Comparison of ENCODE assay signal across 8 cellular contexts in the genomic region with DNA sequence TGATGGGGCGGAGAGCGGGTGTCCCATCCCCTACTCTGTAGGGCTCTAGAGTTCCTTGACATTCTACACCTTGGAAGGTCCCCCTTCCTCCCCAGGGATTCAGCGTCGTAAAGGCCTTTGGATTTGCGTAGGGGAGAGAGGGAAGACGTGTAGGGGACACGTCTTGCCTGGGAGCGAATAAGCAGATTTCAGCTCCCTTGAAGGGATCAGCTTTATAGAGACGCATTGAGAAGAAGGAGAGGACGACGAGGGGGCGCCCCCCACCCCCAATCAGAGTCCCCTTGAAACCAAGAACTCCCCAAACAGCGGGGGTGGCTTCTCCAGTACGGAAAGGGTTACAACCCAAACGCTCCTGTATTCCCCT. TPM values are rescaled to one million over a fixed set of nuclear protein-coding genes. Genes with fewer than 3 reads are reported as not detected.
DNase-seq lines count a peak whose midpoint lies in the region; FAIRE-seq and TF ChIP-seq lines count a peak whose summit lies in the region.

No MANE protein-coding gene starts in this region.

- H3K4me2 ChIP-seq in keratinocyte (ENCODE audit: control insufficient read depth, extremely low read depth, insufficient read depth, low read depth, low read length) = peak overlapping the region; percentile 98

- POLR2A ChIA-PET in A673 (lab: Charles Lee; ENCODE audit: low non-redundant PET) (no interaction called here), HEK293 (lab: Yijun Ruan, JAX) (interaction anchor here (1.9 kb wide), 1 partner anchor 19 kb away, joined by 6 read pairs; no protein-coding TSS in a partner anchor)

- H3K27ac ChIP-seq in A673 (ENCODE audit: low read depth, low read length, poor library complexity, severe bottlenecking) (peak overlapping the region; percentile 20), HEK293 (ENCODE audit: extremely low read depth, low read depth, low read length) (no peak overlapping the region), keratinocyte (ENCODE audit: control insufficient read depth, insufficient read depth, low read length) (peak overlapping the region; percentile 76), suprapubic skin (peak overlapping the region; percentile 66)

- peak overlapping the region; percentile 57 for H3K4me3 ChIP-seq in A673 (ENCODE audit: low read depth, low read length, poor library complexity, severe bottlenecking)
- peak overlapping the region; percentile 65 for H3K4me3 ChIP-seq in HEK293 (ENCODE audit: low read depth, low read length)
- H3K4me3 ChIP-seq in keratinocyte (ENCODE audit: control insufficient read depth in 2 of 3, extremely low read depth in 1 of 3, insufficient read depth in 2 of 3, low read depth in 1 of 3, low read length in 3 of 3) = peak overlapping the region; percentile 70 to 96 (median 87)
- H3K4me3 ChIP-seq in suprapubic skin = peak overlapping the region; percentile 85

- H3K27ac Mint-ChIP-seq in activated naive CD8-positive, alpha-beta T cell treated with anti-CD3 and anti-CD28 coated beads for 36 hours = peak overlapping the region; percentile 93

- H3K4me1 ChIP-seq in A673 (ENCODE audit: insufficient read depth, low read length, poor library complexity, severe bottlenecking) (peaks cover 5% of the 10 kb centered on the region), HEK293 (ENCODE audit: control insufficient read depth, insufficient read depth, low read length) (peaks cover 2% of the 10 kb centered on the region; the same call in 1 of the 2 replicates), keratinocyte (ENCODE audit: control insufficient read depth, extremely low read depth, insufficient read depth, low read length) (peaks cover 18% of the 10 kb centered on the region), suprapubic skin (peaks cover 18% of the 10 kb centered on the region)

- peak overlapping the region; percentile 86 for H3K9ac ChIP-seq in keratinocyte (ENCODE audit: control insufficient read depth, extremely low read depth, insufficient read depth, low read length)

- CTCF ChIA-PET in A673 (lab: Charles Lee) (no interaction called here), HEK293 (lab: Yijun Ruan, JAX) (interaction anchor here (1.2 to 18.2 kb wide), 4 partner anchors 18 to 25 kb away, joined by 5 to 327 read pairs (median 8); no protein-coding TSS in a partner anchor)

- no peaks in the 10 kb centered on the region for H3K36me3 Mint-ChIP-seq in activated naive CD8-positive, alpha-beta T cell treated with anti-CD3 and anti-CD28 coated beads for 36 hours

- TF ChIP-seq CTCF in A673 (conservative IDR thresholded peaks at IDR 0.05; ENCODE audit: low read depth, low read length) (no peak), HEK293 (tag by site-specific recombination; IDR thresholded peaks at IDR 0.05) (no peak), keratinocyte (optimal IDR thresholded peaks at IDR 0.05 in 1 of 3, IDR thresholded peaks at IDR 0.05 in 1 of 3, conservative IDR thresholded peaks at IDR 0.05 in 1 of 3; ENCODE audit: extremely low read depth in 1 of 3, insufficient read depth in 2 of 3, low read length in 3 of 3) (no peak), suprapubic skin (IDR thresholded peaks at IDR 0.05) (no peak)

- no peak for TF ChIP-seq EP300 in suprapubic skin (IDR thresholded peaks at IDR 0.05)

- H4K20me1 ChIP-seq in keratinocyte (ENCODE audit: control insufficient read depth, extremely low read depth, insufficient read depth, low read length) = no peaks in the 10 kb centered on the region

- H3K4me1 Mint-ChIP-seq in activated naive CD8-positive, alpha-beta T cell treated with anti-CD3 and anti-CD28 coated beads for 36 hours = peaks cover 15% of the 10 kb centered on the region

- H3K36me3 ChIP-seq in A673 (ENCODE audit: insufficient read depth, low read length, poor library complexity, severe bottlenecking) (no peaks in the 10 kb centered on the region), HEK293 (ENCODE audit: control insufficient read depth in 2 of 2, insufficient read depth in 1 of 2, low read length in 2 of 2) (peaks cover 0 to 27% of the 10 kb centered on the region in 2 experiments; a peak in 1 of 3 replicates), keratinocyte (ENCODE audit: control insufficient read depth in 2 of 2, extremely low read depth in 1 of 2, insufficient read depth in 2 of 2, low read length in 2 of 2) (peaks cover 0 to 17% of the 10 kb centered on the region in 2 experiments), suprapubic skin (peaks cover 33% of the 10 kb centered on the region)

- H3K27me3 ChIP-seq in A673 (replicated peaks; ENCODE audit: insufficient read depth, low read depth, low read length, poor library complexity) (no peaks in the 10 kb centered on the region), keratinocyte (ENCODE audit: control insufficient read depth, extremely low read depth, insufficient read depth, low read length) (no peaks in the 10 kb centered on the region), suprapubic skin (no peaks in the 10 kb centered on the region)

- no peaks in the 10 kb centered on the region for H3K79me2 ChIP-seq in keratinocyte (ENCODE audit: control insufficient read depth, insufficient read depth, low read length)

- TF ChIP-seq POLR2A in suprapubic skin (IDR thresholded peaks at IDR 0.05) = no peak

- dilution Hi-C loops in keratinocyte (cut with MboI; ENCODE audit: extremely low pct_ligation_motif_present, low sequenced_read_pairs) = no loop called here

- intact Hi-C loops in A673 (cut with micrococcal nuclease; ENCODE audit: unreplicated experiment) = no loop called here

- no peaks in the 10 kb centered on the region for H3K27me3 Mint-ChIP-seq in activated naive CD8-positive, alpha-beta T cell treated with anti-CD3 and anti-CD28 coated beads for 36 hours

- H3K4me3 Mint-ChIP-seq in activated naive CD8-positive, alpha-beta T cell treated with anti-CD3 and anti-CD28 coated beads for 36 hours = peak overlapping the region; percentile 87

- 0% methylated on average over 15 of the region's 15 CpGs for WGBS in suprapubic skin

- BruUV-seq in A673 (replicated peaks; lab: Mats Ljungman, UMichigan) = no TSS peak

- no peaks in the 10 kb centered on the region for H3K9me1 ChIP-seq in keratinocyte (ENCODE audit: control insufficient read depth, extremely low read depth, insufficient read depth, low read length)

- no peak for FAIRE-seq in keratinocyte (lab: Jason Lieb, UNC)

- peak overlapping the region; percentile 92 for H2AFZ ChIP-seq in keratinocyte (ENCODE audit: control insufficient read depth, low read length)

- no peaks in the 10 kb centered on the region for H3K9me3 Mint-ChIP-seq in activated naive CD8-positive, alpha-beta T cell treated with anti-CD3 and anti-CD28 coated beads for 36 hours

- H3K9me3 ChIP-seq in A673 (ENCODE audit: low read depth, low read length, poor library complexity, severe bottlenecking) (no peaks in the 10 kb centered on the region), HEK293 (ENCODE audit: control insufficient read depth, insufficient read depth, low read depth, low read length) (no peaks in the 10 kb centered on the region), keratinocyte (ENCODE audit: control insufficient read depth, low read depth, low read length) (no peaks in the 10 kb centered on the region), suprapubic skin (no peaks in the 10 kb centered on the region)

- DNase-seq in A673 (ENCODE audit: low spot score) = peak; percentile 52
- DNase-seq in activated naive CD8-positive, alpha-beta T cell treated with anti-CD3 and anti-CD28 coated beads for 36 hours = no peak
- DNase-seq in keratinocyte (ENCODE audit: low read depth, low spot score) = no peak
- DNase-seq in suprapubic skin (ENCODE audit: low spot score in 2 of 2) = no peak
- no peak for DNase-seq in stimulated activated CD4-positive, alpha-beta T cell treated with anti-CD3 and anti-CD28 coated beads, Interleukin-4, amount 100 ng/mL, for 1 hour
- no peak for DNase-seq in mesenteric fat pad (ENCODE audit: low spot score)
- DNase-seq in T1000 (lab: John Stamatoyannopoulos, UW) = no peak

TF ChIP-seq in HEK293, 187 proteins besides CTCF, POLR2A, EP300 and RAD21 (continues in another document):
- no peak for TF ChIP-seq WT1 (tag by site-specific recombination; IDR thresholded peaks at IDR 0.05)

RNA-seq across cellular contexts. Expression of gene CALCOCO1, which starts 0.3 kb away (rescaled TPM):
- total RNA-seq in A673 (2021) (16.8 and 34.0 TPM in 2 replicates), suprapubic skin (100 to 1,000 TPM; 287 to 729 (median 317) TPM), mesenteric fat pad (165 TPM)
- 1 to 10 TPM; 8.8 to 9.6 TPM for total RNA-seq in activated naive CD8-positive, alpha-beta T cell treated with anti-CD3 and anti-CD28 coated beads for 36 hours
- polyA plus RNA-seq in keratinocyte = 51.8 to 142 TPM (median 67.3 TPM) in 3 replicates
- 76.8 TPM for polyA plus RNA-seq in keratinocyte (2011; ENCODE audit: low read depth)
- polyA plus RNA-seq in keratinocyte (2011; cell fraction: cytosol; rRNA removed) = 62.3 and 80.9 TPM in 2 replicates
- 258 and 301 TPM in 2 replicates for polyA plus RNA-seq in keratinocyte (2011; cell fraction: nucleus; rRNA removed)
- 39.2 and 84.4 TPM in 2 replicates for polyA plus RNA-seq in keratinocyte (2012; ENCODE audit: low replicate concordance)
- polyA minus RNA-seq in keratinocyte = 73.5 to 96.9 TPM (median 75.4 TPM) in 3 replicates
- 25.3 TPM for polyA minus RNA-seq in keratinocyte (2011; cell fraction: cytosol; rRNA and poly(A)+ RNA removed)
- 52.4 and 69.3 TPM in 2 replicates for polyA minus RNA-seq in keratinocyte (2011; cell fraction: nucleus; rRNA and poly(A)+ RNA removed)

RNA-seq across cellular contexts. Expression of gene CISTR, which starts 24.9 kb away (rescaled TPM):
- not detected in 2 replicates for total RNA-seq in A673 (2021)
- not detected for total RNA-seq in activated naive CD8-positive, alpha-beta T cell treated with anti-CD3 and anti-CD28 coated beads for 36 hours
- not detected in 3 replicates for polyA plus RNA-seq in keratinocyte
- polyA plus RNA-seq in keratinocyte (2011; ENCODE audit: low read depth) = not detected
- polyA plus RNA-seq in keratinocyte (2011; cell fraction: cytosol; rRNA removed) = not detected in 2 replicates
- not detected in 2 replicates for polyA plus RNA-seq in keratinocyte (2011; cell fraction: nucleus; rRNA removed)
- polyA plus RNA-seq in keratinocyte (2012; ENCODE audit: low replicate concordance) = not detected in 2 replicates
- not detected in 3 replicates for polyA minus RNA-seq in keratinocyte
- polyA minus RNA-seq in keratinocyte (2011; cell fraction: cytosol; rRNA and poly(A)+ RNA removed) = not detected
- not detected in 2 replicates for polyA minus RNA-seq in keratinocyte (2011; cell fraction: nucleus; rRNA and poly(A)+ RNA removed)
- not detected for total RNA-seq in suprapubic skin
- total RNA-seq in mesenteric fat pad = not detected

RNA-seq across cellular contexts. Expression of gene ATP5MC2, which starts 51.0 kb away (rescaled TPM):
- 447 and 450 TPM in 2 replicates for total RNA-seq in A673 (2021)
- 100 to 1,000 TPM; 274 to 286 TPM for total RNA-seq in activated naive CD8-positive, alpha-beta T cell treated with anti-CD3 and anti-CD28 coated beads for 36 hours
- 138 to 236 TPM (median 205 TPM) in 3 replicates for polyA plus RNA-seq in keratinocyte
- 13.2 TPM for polyA plus RNA-seq in keratinocyte (2011; ENCODE audit: low read depth)
- 194 and 211 TPM in 2 replicates for polyA plus RNA-seq in keratinocyte (2011; cell fraction: cytosol; rRNA removed)
- 77.1 and 77.5 TPM in 2 replicates for polyA plus RNA-seq in keratinocyte (2011; cell fraction: nucleus; rRNA removed)
- 255 and 338 TPM in 2 replicates for polyA plus RNA-seq in keratinocyte (2012; ENCODE audit: low replicate concordance)
- 333 to 630 TPM (median 388 TPM) in 3 replicates for polyA minus RNA-seq in keratinocyte
- 188 TPM for polyA minus RNA-seq in keratinocyte (2011; cell fraction: cytosol; rRNA and poly(A)+ RNA removed)
- 57.5 and 60.0 TPM in 2 replicates for polyA minus RNA-seq in keratinocyte (2011; cell fraction: nucleus; rRNA and poly(A)+ RNA removed)
- 100 to 1,000 TPM; 232 to 381 (median 315) TPM for total RNA-seq in suprapubic skin
- total RNA-seq in mesenteric fat pad = 194 TPM
